ENCODE assay signal across 22 cellular contexts in the genomic region with DNA sequence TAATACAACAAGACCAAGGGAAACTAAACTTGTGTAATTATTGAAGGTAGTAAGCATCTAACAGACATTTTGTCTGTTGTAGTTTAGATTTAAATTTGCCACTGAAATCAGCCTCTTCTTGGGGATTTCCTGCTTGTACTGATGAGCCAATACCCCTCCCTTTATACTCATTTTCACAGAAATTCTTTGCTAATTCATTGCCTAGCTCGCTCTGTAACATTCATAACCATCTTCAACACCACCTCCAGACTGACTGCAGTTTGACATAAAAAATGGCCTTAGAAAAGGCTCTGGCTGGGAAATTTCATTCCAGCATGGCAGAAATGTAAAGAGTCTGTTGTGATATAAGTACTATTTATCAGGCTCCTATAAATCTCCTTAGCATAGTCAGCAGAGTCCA.
DNase-seq lines count a peak whose midpoint lies in the region; ATAC-seq and TF ChIP-seq lines count a peak whose summit lies in the region.
"Had no signal": no experiment of that assay in that cellular context is flagged by ENCODE, and none has a peak within 500 bp of the region (broad histone marks: within the 10 kb centered on the region; RNA-seq: fewer than 3 reads in every experiment).

No MANE protein-coding gene starts in this region.

- H3K9me3 Mint-ChIP-seq in natural killer cell treated with Interleukin-12 subunit alpha and Interleukin-12 subunit beta and Interleukin-15 and Interleukin-18, amount 100 ng/mL, for 72 hours: peaks cover under 1% of the 10 kb centered on the region
- H3K9me3 Mint-ChIP-seq in natural killer cell (no peaks in the 10 kb centered on the region), neural crest cell (peaks cover 3% of the 10 kb centered on the region)
- H3K9me3 Mint-ChIP-seq: GM23338, H9 had no signal

- H3K27me3 Mint-ChIP-seq in natural killer cell treated with Interleukin-12 subunit alpha and Interleukin-12 subunit beta and Interleukin-15 and Interleukin-18, amount 100 ng/mL, for 72 hours: no peaks in the 10 kb centered on the region
- H3K27me3 Mint-ChIP-seq in natural killer cell (ENCODE audit: low read depth in 2 of 2) (no peaks in the 10 kb centered on the region), neural crest cell (ENCODE audit: low read depth) (no peaks in the 10 kb centered on the region)
- H3K27me3 Mint-ChIP-seq: CD4-positive, alpha-beta T cell; CD8-positive, alpha-beta memory T cell had no signal

- peak overlapping the region; percentile 83 for H3K27ac ChIP-seq in epithelial cell of prostate
- no peak overlapping the region for H3K27ac ChIP-seq in left lung

- intact Hi-C loops in natural killer cell (cut with micrococcal nuclease): no loop called here
- intact Hi-C loops in left lung (cut with DNase I): no loop called here

- TF ChIP-seq CTCF in natural killer cell (IDR thresholded peaks at IDR 0.05): no peak
- no peak for TF ChIP-seq CTCF in neural crest cell (conservative IDR thresholded peaks at IDR 0.05)
- TF ChIP-seq CTCF in left lung (IDR thresholded peaks at IDR 0.05): no peak

- H3K27ac Mint-ChIP-seq in natural killer cell treated with Interleukin-12 subunit alpha and Interleukin-12 subunit beta and Interleukin-15 and Interleukin-18, amount 100 ng/mL, for 72 hours: peak overlapping the region in 1 of 2 donors; percentile 92
- H3K27ac Mint-ChIP-seq in natural killer cell (no peak overlapping the region), neural crest cell (ENCODE audit: unreplicated experiment) (peak overlapping the region; percentile 43)
- H3K27ac Mint-ChIP-seq: CD4-positive, alpha-beta T cell; CD8-positive, alpha-beta memory T cell; GM23338; H9 had no signal

- H3K27me3 ChIP-seq in left lung: no peaks in the 10 kb centered on the region
- H3K27me3 ChIP-seq: BE2C; BLaER1 treated with 17β-estradiol and CSF1 and Interleukin-3, amounts not matched to agents 10 nM and 100 nM had no signal

- DNase-seq in natural killer cell treated with Interleukin-12 subunit alpha and Interleukin-12 subunit beta and Interleukin-15 and Interleukin-18, amount 100 ng/mL, for 72 hours (ENCODE audit: low spot score): no peak
- DNase-seq in natural killer cell (no peak), epithelial cell of prostate (ENCODE audit: low read depth, low spot score) (no peak), neural crest cell (ENCODE audit: low read depth, low spot score) (no peak), left lung (no peak)
- DNase-seq: 8988T; ACHN; AML-193; BE2C; CD4-positive, alpha-beta T cell; CD8-positive, alpha-beta memory T cell; DMS 273 treated with DMSO at 0.1 percent for 48 hours; DMS53; DMS79 treated with DMSO at 0.1 percent for 48 hours; GF-D8; H9 had no signal

- no peaks in the 10 kb centered on the region for H3K36me3 Mint-ChIP-seq in natural killer cell treated with Interleukin-12 subunit alpha and Interleukin-12 subunit beta and Interleukin-15 and Interleukin-18, amount 100 ng/mL, for 72 hours
- H3K36me3 Mint-ChIP-seq in natural killer cell (no peaks in the 10 kb centered on the region), neural crest cell (ENCODE audit: low read depth) (no peaks in the 10 kb centered on the region)
- H3K36me3 Mint-ChIP-seq: CD14-positive monocyte; CD8-positive, alpha-beta memory T cell had no signal

- H3K9me3 ChIP-seq in left lung: no peaks in the 10 kb centered on the region
- H3K9me3 ChIP-seq: A549, BE2C had no signal

- H3K4me3 Mint-ChIP-seq in natural killer cell treated with Interleukin-12 subunit alpha and Interleukin-12 subunit beta and Interleukin-15 and Interleukin-18, amount 100 ng/mL, for 72 hours: no peak overlapping the region
- H3K4me3 Mint-ChIP-seq in natural killer cell (no peak overlapping the region), neural crest cell (no peak overlapping the region)
- H3K4me3 Mint-ChIP-seq: CD14-positive monocyte; CD4-positive, alpha-beta T cell; CD8-positive, alpha-beta memory T cell; GM23338; H9 had no signal

- peaks cover 0 to 22% of the 10 kb centered on the region in 2 donors for H3K4me1 Mint-ChIP-seq in natural killer cell treated with Interleukin-12 subunit alpha and Interleukin-12 subunit beta and Interleukin-15 and Interleukin-18, amount 100 ng/mL, for 72 hours (ENCODE audit: low read depth in 2 of 2)
- H3K4me1 Mint-ChIP-seq in natural killer cell (peaks cover 0 to 5% of the 10 kb centered on the region in 2 donors), neural crest cell (peaks cover 5% of the 10 kb centered on the region)
- H3K4me1 Mint-ChIP-seq: CD8-positive, alpha-beta memory T cell; GM23338 had no signal

- H3K4me3 ChIP-seq in left lung: no peak overlapping the region
- H3K4me3 ChIP-seq: A549; BLaER1 treated with 17β-estradiol and CSF1 and Interleukin-3, amounts not matched to agents 10 nM and 100 nM; GM23338 had no signal

- peak; percentile 52 to 66 for ATAC-seq in natural killer cell treated with Interleukin-12 subunit alpha and Interleukin-12 subunit beta and Interleukin-15 and Interleukin-18, amount 100 ng/mL, for 72 hours
- ATAC-seq in natural killer cell (no peak), left lung (no peak), HG02642 (IDR thresholded peaks at IDR 0.05; ENCODE audit: poor library complexity, unreplicated experiment) (no peak)
- ATAC-seq: A549, GM23338, HCT116 had no signal

- H3K36me3 ChIP-seq in left lung: no peaks in the 10 kb centered on the region
- H3K36me3 ChIP-seq: BE2C; BLaER1 treated with 17β-estradiol and CSF1 and Interleukin-3, amounts not matched to agents 10 nM and 100 nM had no signal

- H3K4me1 ChIP-seq in left lung: no peaks in the 10 kb centered on the region
- H3K4me1 ChIP-seq: BE2C had no signal

Comparison
In these comparisons a context has a peak if more than half of its experiments do, and no peak if none do; other contexts are left out.
1. ATAC-seq: peak in natural killer cell treated with Interleukin-12 subunit alpha and Interleukin-12 subunit beta and Interleukin-15 and Interleukin-18, amount 100 ng/mL, for 72 hours (2 of 2); none in natural killer cell (0 of 3), left lung (single experiment) and HG02642 (single experiment).